In genomic region chr19:32195706-32196610, GRCh38 we compare ENCODE assay signal across 16 cellular contexts.
A peak's percentile ranks its signal among the peaks of the same experiment; 100 is the strongest.
DNase-seq lines count a peak whose midpoint lies in the region; ATAC-seq and TF ChIP-seq lines count a peak whose summit lies in the region.
"Had no signal": no experiment of that assay in that cellular context is flagged by ENCODE, and none has a peak within 500 bp of the region (broad histone marks: within the 10 kb centered on the region; RNA-seq: fewer than 3 reads in every experiment).

No MANE protein-coding gene starts in this region.

- H3K9me3 ChIP-seq in esophagus muscularis mucosa (no peaks in the 10 kb centered on the region), neuronal stem cell (replicated peaks in 1 of 2; ENCODE audit: control insufficient read depth in 2 of 2, insufficient read depth in 1 of 2, low read depth in 1 of 2, low read length in 2 of 2) (no peaks in the 10 kb centered on the region), thymus (ENCODE audit: control insufficient read depth) (no peaks in the 10 kb centered on the region)

- TF ChIP-seq CTCF in esophagus muscularis mucosa (IDR thresholded peaks at IDR 0.05), result no peak
- TF ChIP-seq CTCF in brain microvascular endothelial cell (IDR thresholded peaks at IDR 0.05; ENCODE audit: low read depth, low read length, missing control alignments), result no peak

- H2AFZ ChIP-seq in neuronal stem cell (ENCODE audit: low read length), result no peak overlapping the region
- H2AFZ ChIP-seq: GM23338 had no signal

- no peak for TF ChIP-seq EP300 in esophagus muscularis mucosa (IDR thresholded peaks at IDR 0.05)

- no peak overlapping the region for H2BK15ac ChIP-seq in neuronal stem cell (ENCODE audit: low read length)

- WGBS in esophagus muscularis mucosa, result 83% methylated on average over 13 of the region's 13 CpGs
- no CpG with 5 or more reads among the region's 13 CpGs for WGBS in neuronal stem cell (ENCODE audit: extremely low coverage in 2 of 2, insufficient read length in 2 of 2, insufficient replicate concordance in 1 of 2), 2 donors
- 94% methylated on average over 13 of the region's 13 CpGs for WGBS in thymus

- no peak overlapping the region for H2BK12ac ChIP-seq in neuronal stem cell (ENCODE audit: low read length)

- no peak overlapping the region for H4K91ac ChIP-seq in neuronal stem cell (ENCODE audit: low read depth, low read length, poor library complexity)

- peak overlapping the region; percentile 23 for H3K18ac ChIP-seq in neuronal stem cell (ENCODE audit: low read length)

- no peaks in the 10 kb centered on the region for H3K79me1 ChIP-seq in neuronal stem cell (ENCODE audit: low read depth, low read length)

- no peak overlapping the region for H3K23ac ChIP-seq in neuronal stem cell (ENCODE audit: low read depth, low read length, poor library complexity)

- H3K4me3 ChIP-seq in esophagus muscularis mucosa (no peak overlapping the region), neuronal stem cell (ENCODE audit: low read length in 2 of 2) (peak overlapping the region in 1 of 2 donors; percentile 50), thymus (ENCODE audit: low read length) (no peak overlapping the region), brain microvascular endothelial cell (ENCODE audit: low read depth, low read length) (no peak overlapping the region)
- H3K4me3 ChIP-seq: A549, BLaER1, GM23338 had no signal

- no peak overlapping the region for H3K14ac ChIP-seq in neuronal stem cell (ENCODE audit: low read length)

- no peak overlapping the region for H4K8ac ChIP-seq in neuronal stem cell (ENCODE audit: low read depth, low read length)

- H3K27ac ChIP-seq in esophagus muscularis mucosa (replicated peaks in 1 of 4) (no peak overlapping the region), neuronal stem cell (replicated peaks; ENCODE audit: low read length) (no peak overlapping the region), thymus (ENCODE audit: low read depth) (peak overlapping the region; percentile 18), brain microvascular endothelial cell (no peak overlapping the region)
- H3K27ac ChIP-seq: A549, BLaER1 had no signal

- intact Hi-C loops in esophagus muscularis mucosa (cut with DNase I), result no loop called here

- no peak for ATAC-seq in HG02852 (IDR thresholded peaks at IDR 0.05; ENCODE audit: unreplicated experiment)
- ATAC-seq: A549, GM23338, HCT116 had no signal

- H3K36me3 ChIP-seq in esophagus muscularis mucosa (no peaks in the 10 kb centered on the region), neuronal stem cell (replicated peaks in 1 of 2; ENCODE audit: control insufficient read depth in 2 of 2, insufficient read depth in 2 of 2, low read length in 2 of 2) (no peaks in the 10 kb centered on the region), thymus (ENCODE audit: control insufficient read depth, insufficient read depth) (no peaks in the 10 kb centered on the region), brain microvascular endothelial cell (replicated peaks) (no peaks in the 10 kb centered on the region)
- H3K36me3 ChIP-seq: BLaER1 had no signal

- H3K4me2 ChIP-seq in neuronal stem cell (ENCODE audit: insufficient read depth, low read length, poor library complexity, severe bottlenecking), result no peak overlapping the region
- H3K4me2 ChIP-seq: A549, BLaER1, GM23338 had no signal

- in situ Hi-C loops in brain microvascular endothelial cell (cut with HindIII; ENCODE audit: low pct_ligation_motif_present, low sequenced_read_pairs), result no loop called here

- H3K9ac ChIP-seq in neuronal stem cell (ENCODE audit: low read depth, low read length, poor library complexity), result no peak overlapping the region
- H3K9ac ChIP-seq: BLaER1 had no signal

- no peak overlapping the region for H2BK5ac ChIP-seq in neuronal stem cell (ENCODE audit: low read length)

- H2BK120ac ChIP-seq in neuronal stem cell (ENCODE audit: low read depth, low read length), result no peak overlapping the region

- DNase-seq in esophagus muscularis mucosa (ENCODE audit: extremely low spot score) (peak; percentile 82), neuronal stem cell (ENCODE audit: low spot score) (no peak), brain microvascular endothelial cell (no peak), AG20443 (ENCODE audit: low spot score) (no peak)
- DNase-seq: CD4-positive, alpha-beta memory T cell; DMS153; DMS79 treated with DMSO at 0.1 percent for 48 hours; GF-D8; HFFc6; KG1 had no signal

- H3K4me1 ChIP-seq in esophagus muscularis mucosa (no peaks in the 10 kb centered on the region), neuronal stem cell (ENCODE audit: control insufficient read depth in 2 of 2, insufficient read depth in 1 of 2, low read depth in 1 of 2, low read length in 2 of 2) (no peaks in the 10 kb centered on the region), thymus (ENCODE audit: control insufficient read depth, insufficient read depth, low read length) (no peaks in the 10 kb centered on the region)
- H3K4me1 ChIP-seq: A549 had no signal

- H3K27me3 ChIP-seq in esophagus muscularis mucosa (peaks cover 0 to 42% (median 0%) of the 10 kb centered on the region in 4 donors), neuronal stem cell (ENCODE audit: control insufficient read depth in 3 of 3, insufficient read depth in 3 of 3, low read depth in 1 of 3, low read length in 3 of 3) (no peaks in the 10 kb centered on the region), thymus (ENCODE audit: control insufficient read depth, insufficient read depth) (no peaks in the 10 kb centered on the region), brain microvascular endothelial cell (replicated peaks) (no peaks in the 10 kb centered on the region)
- H3K27me3 ChIP-seq: BLaER1 had no signal

- no peak for TF ChIP-seq POLR2A in esophagus muscularis mucosa (IDR thresholded peaks at IDR 0.05; ENCODE audit: low read depth)

- no peak overlapping the region for H2AK5ac ChIP-seq in neuronal stem cell (ENCODE audit: low read depth, low read length)

- H3K4ac ChIP-seq in neuronal stem cell (ENCODE audit: low read length), result no peak overlapping the region
